In genomic region chr4:52712991-52713275, GRCh38 we compare ENCODE assay signal across 8 cellular contexts.
DNase-seq lines count a peak whose midpoint lies in the region; ATAC-seq and TF ChIP-seq lines count a peak whose summit lies in the region.

No MANE protein-coding gene starts in this region.

- DNase-seq in stimulated activated CD8-positive, alpha-beta memory T cell treated with anti-CD3 and anti-CD28 coated beads, Interleukin-7, amount 100 ng/mL, for 24 hours (ENCODE audit: low read depth): peak; percentile 62
- no peak for DNase-seq in stimulated activated CD8-positive, alpha-beta memory T cell treated with anti-CD3 and anti-CD28 coated beads, Interleukin-4, amount 100 ng/mL, for 48 hours
- DNase-seq in cardiac fibroblast (ENCODE audit: low read depth in 2 of 2) (no peak), SHP77 treated with DMSO at 0.1 percent for 48 hours (lab: John Stamatoyannopoulos, UW) (no peak)

- H3K9ac ChIP-seq in mucosa of rectum (ENCODE audit: low read depth in 1 of 2, low read length in 2 of 2): peak overlapping the region; percentile 76 to 93

- ATAC-seq in GM18858 (IDR thresholded peaks at IDR 0.05; ENCODE audit: unreplicated experiment) (no peak), GM21367 (IDR thresholded peaks at IDR 0.05; ENCODE audit: unreplicated experiment) (no peak), HG02623 (IDR thresholded peaks at IDR 0.05; ENCODE audit: unreplicated experiment) (no peak)

- H3K36me3 ChIP-seq in mucosa of rectum (ENCODE audit: control insufficient read depth in 2 of 2, insufficient read depth in 2 of 2, low read length in 2 of 2): peaks cover 15% of the 10 kb centered on the region in 2 donors

- no peaks in the 10 kb centered on the region for H3K9me3 ChIP-seq in mucosa of rectum (ENCODE audit: control insufficient read depth in 2 of 2, low read length in 2 of 2)

- H3K27me3 ChIP-seq in mucosa of rectum (ENCODE audit: control insufficient read depth in 2 of 2, insufficient read depth in 2 of 2, low read length in 2 of 2): no peaks in the 10 kb centered on the region

- peaks cover 14 to 15% of the 10 kb centered on the region in 2 donors for H3K4me1 ChIP-seq in mucosa of rectum (ENCODE audit: control insufficient read depth in 2 of 2, insufficient read depth in 2 of 2, low read length in 2 of 2)

- no peak for TF ChIP-seq CTCF in cardiac fibroblast (IDR thresholded peaks at IDR 0.05; ENCODE audit: low read depth, low read length)

- H3K27ac ChIP-seq in mucosa of rectum (ENCODE audit: low read depth in 2 of 2, low read length in 2 of 2): peak overlapping the region; percentile 94 to 96

- H3K4me3 ChIP-seq in cardiac fibroblast (replicated peaks in 1 of 2; ENCODE audit: low read depth in 2 of 2, low read length in 2 of 2) (peak overlapping the region; percentile 74 to 88), mucosa of rectum (ENCODE audit: low read length in 2 of 2) (peak overlapping the region; percentile 81 to 82)
